ENCODE assay signal across 2 cellular contexts in the genomic region with DNA sequence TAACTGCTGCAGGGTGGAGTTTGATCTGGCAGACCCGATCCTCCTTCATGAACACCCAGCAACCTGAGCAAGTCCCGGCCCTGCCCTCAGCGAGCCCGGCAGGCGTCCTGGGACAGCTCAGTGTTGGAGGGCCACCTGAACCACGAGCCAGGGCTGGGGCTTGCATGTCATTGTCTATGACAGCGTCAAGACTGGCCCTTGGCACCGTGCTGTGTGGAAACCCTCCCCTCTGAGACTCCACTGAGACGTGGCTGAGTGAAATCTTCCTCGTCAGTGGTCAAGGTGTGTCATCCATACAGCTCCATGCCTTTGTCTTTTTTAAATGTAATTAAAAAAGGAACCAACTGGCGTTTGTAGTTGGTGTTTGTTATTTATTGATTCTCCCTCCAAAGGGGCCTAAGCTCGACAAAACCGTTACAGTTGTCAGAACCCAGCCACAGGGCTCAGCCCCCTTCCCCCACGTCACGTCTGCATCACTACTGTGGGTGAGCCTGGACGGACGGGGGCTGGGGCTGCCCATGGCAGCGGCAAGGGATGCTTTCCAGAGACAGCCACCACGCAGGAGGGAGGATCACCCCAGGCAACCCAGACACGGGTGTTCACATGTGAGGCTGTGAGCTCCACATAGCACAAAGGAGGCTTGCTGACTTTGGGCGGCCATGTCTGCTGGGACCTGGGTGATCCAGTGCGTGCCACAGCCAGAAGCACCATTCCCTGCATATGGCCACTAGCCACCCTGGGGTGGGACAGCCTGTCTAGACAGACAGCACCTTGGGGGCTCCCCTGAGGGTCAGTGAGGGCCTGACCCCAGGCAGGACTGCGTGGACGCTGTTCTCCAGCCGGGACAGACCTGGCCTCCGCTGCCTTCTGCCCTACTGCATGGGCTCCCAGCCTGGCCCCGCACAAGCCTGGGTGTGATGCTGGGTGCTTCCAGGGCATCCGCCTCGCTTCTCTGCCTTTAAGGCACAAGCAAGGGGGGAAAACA.
A peak's percentile ranks its signal among the peaks of the same experiment; 100 is the strongest.
TF ChIP-seq lines count a peak whose summit lies in the region.

No MANE protein-coding gene starts in this region.

TF ChIP-seq in HEK293, 187 proteins besides CTCF, POLR2A, EP300 and RAD21:
- no peak for TF ChIP-seq ZFHX2 (tag by site-specific recombination; conservative IDR thresholded peaks at IDR 0.05)
- no peak for TF ChIP-seq ZNF133 (tag by site-specific recombination; IDR thresholded peaks at IDR 0.05)
- 0 out of 2 replicates have a peak, but pooled peaks have one; percentile 9 for TF ChIP-seq SP2 (tag by site-specific recombination; IDR thresholded peaks at IDR 0.05)
- peak; percentile 42; the same call in 1 of the 2 replicates for TF ChIP-seq ZNF600 (tag by site-specific recombination; IDR thresholded peaks at IDR 0.05)

TF ChIP-seq in H1, 55 proteins besides CTCF, POLR2A, EP300 and RAD21:
- TF ChIP-seq, protein P1, sequence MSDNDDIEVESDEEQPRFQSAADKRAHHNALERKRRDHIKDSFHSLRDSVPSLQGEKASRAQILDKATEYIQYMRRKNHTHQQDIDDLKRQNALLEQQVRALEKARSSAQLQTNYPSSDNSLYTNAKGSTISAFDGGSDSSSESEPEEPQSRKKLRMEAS (IDR thresholded peaks at IDR 0.05): no peak
- TF ChIP-seq POLR2AphosphoS5 (IDR thresholded peaks at IDR 0.05; ENCODE audit: low read depth, low read length) (0 out of 2 replicates have a peak, but pooled peaks have one; percentile 65), SP1 (IDR thresholded peaks at IDR 0.05; ENCODE audit: low read depth, low read length) (no peak)
